8 cellular contexts compared by ENCODE assay signal in the genomic region with DNA sequence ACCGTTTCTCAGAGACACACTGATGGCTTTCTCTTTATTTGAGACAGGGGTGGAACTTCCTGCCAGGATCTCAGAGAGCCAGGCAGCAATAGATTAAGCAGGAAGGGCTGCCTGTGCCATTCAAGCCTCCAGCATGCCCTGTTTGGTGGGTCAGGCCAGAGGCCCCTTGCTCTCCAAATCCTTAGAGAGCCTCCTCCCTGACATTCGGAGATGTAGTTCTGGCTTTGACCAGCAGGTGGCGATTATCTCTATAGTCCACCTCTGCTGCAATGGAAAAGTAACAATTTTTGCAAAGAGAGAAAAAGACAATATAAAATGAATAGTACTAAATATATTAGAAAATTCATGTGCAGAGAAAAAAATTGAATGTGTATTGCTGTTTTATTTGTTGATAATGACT.
A peak's percentile ranks its signal among the peaks of the same experiment; 100 is the strongest.
DNase-seq lines count a peak whose midpoint lies in the region; ATAC-seq and TF ChIP-seq lines count a peak whose summit lies in the region.

No MANE protein-coding gene starts in this region.

- no peak overlapping the region for H2AFZ ChIP-seq in trophoblast cell (ENCODE audit: insufficient read depth, low read length, poor library complexity)

- no peak overlapping the region for H2BK12ac ChIP-seq in trophoblast cell (ENCODE audit: low read length)

- no peaks in the 10 kb centered on the region for H3K9me3 Mint-ChIP-seq in Calu3 (ENCODE audit: low read depth, unreplicated experiment)

- CTCF ChIA-PET in Calu3 (lab: Charles Lee) = no interaction called here

- H3K27ac Mint-ChIP-seq in Calu3 (ENCODE audit: unreplicated experiment) = no peak overlapping the region

- no peak overlapping the region for H3K14ac ChIP-seq in trophoblast cell (ENCODE audit: low read length)

- H3K27ac ChIP-seq in trophoblast cell (ENCODE audit: low read depth, low read length) (no peak overlapping the region), aorta (ENCODE audit: low read depth in 1 of 2, low read length in 2 of 2) (no peak overlapping the region)

- peak; percentile 58 for DNase-seq in Calu3
- DNase-seq in HuH-7 (ENCODE audit: low spot score) = peak; percentile 17
- DNase-seq in activated CD8-positive, alpha-beta memory T cell treated with anti-CD3 and anti-CD28 coated beads, Interleukin-2, amount 50 U/mL, for 48 hours = peak; percentile 86
- peak; percentile 39 for DNase-seq in fibroblast of villous mesenchyme (ENCODE audit: low read depth)
- DNase-seq in trophoblast cell = peak; percentile 20 to 85
- DNase-seq in aorta = peak; percentile 71 to 84
- DNase-seq in NCI-H1105 treated with DMSO at 0.1 percent for 48 hours (lab: John Stamatoyannopoulos, UW) = no peak
- DNase-seq in SW 1271 (lab: John Stamatoyannopoulos, UW) = no peak

- H4K91ac ChIP-seq in trophoblast cell (ENCODE audit: low read depth, low read length) = no peak overlapping the region

- H4K8ac ChIP-seq in trophoblast cell (ENCODE audit: low read depth, low read length) = no peak overlapping the region

- no peak overlapping the region for H3K4me2 ChIP-seq in trophoblast cell (ENCODE audit: low read length)

- H3K4me1 Mint-ChIP-seq in Calu3 (ENCODE audit: low read depth, unreplicated experiment) = no peaks in the 10 kb centered on the region

- H3K4ac ChIP-seq in trophoblast cell (ENCODE audit: low read depth, low read length) = no peak overlapping the region

- H3K9ac ChIP-seq in trophoblast cell (ENCODE audit: low read length) = no peak overlapping the region

- H2BK5ac ChIP-seq in trophoblast cell (ENCODE audit: low read depth, low read length, poor library complexity) = no peak overlapping the region

- no peaks in the 10 kb centered on the region for H3K27me3 Mint-ChIP-seq in Calu3 (ENCODE audit: unreplicated experiment)

- no TSS peak for BruUV-seq in Calu3 (replicated peaks; lab: Mats Ljungman, UMichigan)

- H3K36me3 Mint-ChIP-seq in Calu3 (ENCODE audit: insufficient read depth, unreplicated experiment) = no peaks in the 10 kb centered on the region

- intact Hi-C loops in Calu3 (cut with micrococcal nuclease; ENCODE audit: unreplicated experiment) = no loop called here
- intact Hi-C loops in aorta (cut with DNase I) = no loop called here

- H2BK120ac ChIP-seq in trophoblast cell (ENCODE audit: insufficient read depth, low read length, poor library complexity) = no peak overlapping the region

- H2AK5ac ChIP-seq in trophoblast cell (ENCODE audit: low read length) = no peak overlapping the region

- H3K4me3 Mint-ChIP-seq in Calu3 (ENCODE audit: low read depth, unreplicated experiment) = no peak overlapping the region

- H3K79me1 ChIP-seq in trophoblast cell (ENCODE audit: low read length) = no peaks in the 10 kb centered on the region

- peaks cover under 1% of the 10 kb centered on the region for H3K9me3 ChIP-seq in trophoblast cell (ENCODE audit: insufficient read depth, low read depth, low read length)
- H3K9me3 ChIP-seq in aorta (ENCODE audit: control insufficient read depth, low read length) = no peaks in the 10 kb centered on the region

- H3K79me2 ChIP-seq in trophoblast cell (ENCODE audit: control insufficient read depth, insufficient read depth, low read length, poor library complexity) = no peaks in the 10 kb centered on the region

- H3K27me3 ChIP-seq in trophoblast cell (ENCODE audit: insufficient read depth, low read length) = no peaks in the 10 kb centered on the region
- no peaks in the 10 kb centered on the region for H3K27me3 ChIP-seq in aorta (ENCODE audit: control insufficient read depth in 1 of 2, insufficient read depth in 2 of 2, low read length in 1 of 2)

- no peak for ATAC-seq in aorta (ENCODE audit: low FRiP score)

- no peak overlapping the region for H3K4me3 ChIP-seq in fibroblast of villous mesenchyme (ENCODE audit: low read depth, low read length)
- H3K4me3 ChIP-seq in trophoblast cell (ENCODE audit: low read depth, low read length) = no peak overlapping the region
- H3K4me3 ChIP-seq in aorta (ENCODE audit: low read length in 2 of 2) = no peak overlapping the region

- H3K36me3 ChIP-seq in trophoblast cell (ENCODE audit: control insufficient read depth in 1 of 2, insufficient read depth in 2 of 2, low read length in 2 of 2) (no peaks in the 10 kb centered on the region), aorta (ENCODE audit: control insufficient read depth in 1 of 2, insufficient read depth in 2 of 2, low read length in 1 of 2) (no peaks in the 10 kb centered on the region)

- H4K12ac ChIP-seq in trophoblast cell (ENCODE audit: low read depth, low read length) = no peak overlapping the region

- no CpG with 5 or more reads among the region's 3 CpGs for WGBS in trophoblast cell (ENCODE audit: extremely low coverage, insufficient coverage, insufficient read length)
- WGBS in aorta, 2 donors = 26 to 33% methylated on average over 3 of the region's 3 CpGs

- H3K18ac ChIP-seq in trophoblast cell (ENCODE audit: low read length) = no peak overlapping the region

- no peaks in the 10 kb centered on the region for H3K4me1 ChIP-seq in trophoblast cell (ENCODE audit: control insufficient read depth in 1 of 2, insufficient read depth in 2 of 2, low read length in 2 of 2)
- no peaks in the 10 kb centered on the region for H3K4me1 ChIP-seq in aorta (ENCODE audit: control insufficient read depth in 1 of 2, insufficient read depth in 2 of 2, low read length in 2 of 2)

- TF ChIP-seq CTCF in Calu3 (IDR thresholded peaks at IDR 0.05; ENCODE audit: unreplicated experiment) = peak; percentile 49
- peak; percentile 73 for TF ChIP-seq CTCF in fibroblast of villous mesenchyme (IDR thresholded peaks at IDR 0.05; ENCODE audit: insufficient read depth, low read depth, low read length)

- no peak overlapping the region for H3K23ac ChIP-seq in trophoblast cell (ENCODE audit: low read length)

Comparison
In these comparisons a context has a peak if more than half of its experiments do, and no peak if none do; other contexts are left out.
1. DNase-seq: peak in Calu3 (single experiment), HuH-7 (single experiment), activated CD8-positive, alpha-beta memory T cell treated with anti-CD3 and anti-CD28 coated beads, Interleukin-2, amount 50 U/mL, for 48 hours (single experiment), fibroblast of villous mesenchyme (single experiment), trophoblast cell (2 of 2) and aorta (2 of 2); none in NCI-H1105 treated with DMSO at 0.1 percent for 48 hours (single experiment) and SW 1271 (0 of 2).